8 cellular contexts compared by ENCODE assay signal in genomic region chr14:96204151-96205058, GRCh38. TPM values are rescaled to one million over a fixed set of nuclear protein-coding genes. Genes with fewer than 3 reads are reported as not detected.
A peak's percentile ranks its signal among the peaks of the same experiment; 100 is the strongest.
DNase-seq lines count a peak whose midpoint lies in the region; ATAC-seq and TF ChIP-seq lines count a peak whose summit lies in the region.

TSS of gene BDKRB2 (plus strand) at chr14:96204839. CDS start at chr14:96237108, 32,269 bp downstream.

- H3K4me3 ChIP-seq in heart right ventricle, result peak within 1 kb of the TSS in 9 of 10 donors; percentile 25 to 52 (median 45)
- H3K4me3 ChIP-seq in ovary, result peak within 1 kb of the TSS; percentile 38

- TF ChIP-seq CTCF in heart right ventricle (IDR thresholded peaks at IDR 0.05), result no peak
- TF ChIP-seq CTCF in ovary (IDR thresholded peaks at IDR 0.05), result no peak

- no peak within 1 kb of the TSS for H3K27ac Mint-ChIP-seq in activated CD4-positive, alpha-beta memory T cell treated with anti-CD3 and anti-CD28 coated beads for 36 hours
- no peak within 1 kb of the TSS for H3K27ac Mint-ChIP-seq in activated CD4-positive, alpha-beta memory T cell treated with anti-CD3 and anti-CD28 coated beads, Interleukin-2, amount 10 ng/mL, durations not matched to agents 7 days and 5 days
- no peak within 1 kb of the TSS for H3K27ac Mint-ChIP-seq in activated naive CD8-positive, alpha-beta T cell treated with anti-CD3 and anti-CD28 coated beads, Interleukin-2, amount 50 U/mL, for 24 hours

- no peaks in the 10 kb centered on the region for H3K36me3 Mint-ChIP-seq in activated CD4-positive, alpha-beta memory T cell treated with anti-CD3 and anti-CD28 coated beads for 36 hours
- no peaks in the 10 kb centered on the region for H3K36me3 Mint-ChIP-seq in activated CD4-positive, alpha-beta memory T cell treated with anti-CD3 and anti-CD28 coated beads, Interleukin-2, amount 10 ng/mL, durations not matched to agents 7 days and 5 days (ENCODE audit: low read depth)
- no peaks in the 10 kb centered on the region for H3K36me3 Mint-ChIP-seq in activated naive CD8-positive, alpha-beta T cell treated with anti-CD3 and anti-CD28 coated beads, Interleukin-2, amount 50 U/mL, for 24 hours (ENCODE audit: low read depth)

- peak; percentile 64 for ATAC-seq in activated naive CD8-positive, alpha-beta T cell treated with anti-CD3 and anti-CD28 coated beads, Interleukin-2, amount 50 U/mL, for 24 hours
- ATAC-seq in heart right ventricle (peak; percentile 77 to 96 (median 90)), GM18519 (IDR thresholded peaks at IDR 0.05; ENCODE audit: low FRiP score, unreplicated experiment) (no peak), GM21381 (IDR thresholded peaks at IDR 0.05; ENCODE audit: unreplicated experiment) (no peak)

- H3K9me3 ChIP-seq in heart right ventricle (no peaks in the 10 kb centered on the region), ovary (no peaks in the 10 kb centered on the region)

- H3K4me1 Mint-ChIP-seq in activated CD4-positive, alpha-beta memory T cell treated with anti-CD3 and anti-CD28 coated beads for 36 hours (ENCODE audit: low read depth), result no peaks in the 10 kb centered on the region
- peaks cover 4% of the 10 kb centered on the region for H3K4me1 Mint-ChIP-seq in activated CD4-positive, alpha-beta memory T cell treated with anti-CD3 and anti-CD28 coated beads, Interleukin-2, amount 10 ng/mL, durations not matched to agents 7 days and 5 days
- peaks cover 6% of the 10 kb centered on the region for H3K4me1 Mint-ChIP-seq in activated naive CD8-positive, alpha-beta T cell treated with anti-CD3 and anti-CD28 coated beads, Interleukin-2, amount 50 U/mL, for 24 hours

- H3K27ac ChIP-seq in heart right ventricle (peak within 1 kb of the TSS in 5 of 10 donors; percentile 17 to 56 (median 52)), ovary (peak within 1 kb of the TSS in 1 of 2 donors; percentile 12)

- peaks cover 0 to 14% (median 10%) of the 10 kb centered on the region in 9 donors for H3K4me1 ChIP-seq in heart right ventricle
- peaks cover 11% of the 10 kb centered on the region for H3K4me1 ChIP-seq in ovary (ENCODE audit: insufficient read depth)

- 8 to 11% methylated on average over 41 of the region's 41 CpGs for WGBS in heart right ventricle, 2 donors
- 2 to 10% (median 5%) methylated on average over 34 to 41 of the region's 41 CpGs for WGBS in ovary, 3 donors

- H3K27me3 ChIP-seq in heart right ventricle (peaks cover 0 to 56% (median 43%) of the 10 kb centered on the region in 7 donors), ovary (no peaks in the 10 kb centered on the region)

- H3K36me3 ChIP-seq in heart right ventricle, result no peaks in the 10 kb centered on the region
- no peaks in the 10 kb centered on the region for H3K36me3 ChIP-seq in ovary

- TF ChIP-seq POLR2A in ovary (IDR thresholded peaks at IDR 0.05), result peak; percentile 35

- peak; percentile 30 for DNase-seq in activated CD4-positive, alpha-beta memory T cell treated with anti-CD3 and anti-CD28 coated beads for 36 hours
- DNase-seq in activated CD4-positive, alpha-beta memory T cell treated with anti-CD3 and anti-CD28 coated beads, Interleukin-2, amount 10 ng/mL, durations not matched to agents 7 days and 5 days, result no peak
- DNase-seq in NCI-H2171 treated with DMSO at 0.1 percent for 48 hours (lab: John Stamatoyannopoulos, UW) (peak; percentile 91), heart right ventricle (peak; percentile 24 to 42), ovary (peak; percentile 56 to 69 (median 59))
- DNase-seq in activated naive CD8-positive, alpha-beta T cell treated with anti-CD3 and anti-CD28 coated beads, Interleukin-2, amount 50 U/mL, for 24 hours, result peak; percentile 12

- intact Hi-C loops in activated CD4-positive, alpha-beta memory T cell treated with anti-CD3 and anti-CD28 coated beads for 36 hours (cut with micrococcal nuclease), result no loop called here
- intact Hi-C loops in heart right ventricle (cut with DNase I), result no loop called here
- intact Hi-C loops in ovary (cut with DNase I), result no loop called here

- no peak for TF ChIP-seq EP300 in ovary (IDR thresholded peaks at IDR 0.05)

- no peak within 1 kb of the TSS for H3K4me3 Mint-ChIP-seq in activated CD4-positive, alpha-beta memory T cell treated with anti-CD3 and anti-CD28 coated beads for 36 hours
- no peak within 1 kb of the TSS for H3K4me3 Mint-ChIP-seq in activated CD4-positive, alpha-beta memory T cell treated with anti-CD3 and anti-CD28 coated beads, Interleukin-2, amount 10 ng/mL, durations not matched to agents 7 days and 5 days
- H3K4me3 Mint-ChIP-seq in activated naive CD8-positive, alpha-beta T cell treated with anti-CD3 and anti-CD28 coated beads, Interleukin-2, amount 50 U/mL, for 24 hours, result peak within 1 kb of the TSS; percentile 22

- CTCF ChIA-PET in activated CD4-positive, alpha-beta memory T cell treated with anti-CD3 and anti-CD28 coated beads for 36 hours (lab: Charles Lee), result no interaction called here
- CTCF ChIA-PET in activated CD4-positive, alpha-beta memory T cell treated with anti-CD3 and anti-CD28 coated beads, Interleukin-2, amount 10 ng/mL, durations not matched to agents 7 days and 5 days (lab: Charles Lee), result no interaction called here

- POLR2A ChIA-PET in activated CD4-positive, alpha-beta memory T cell treated with anti-CD3 and anti-CD28 coated beads for 36 hours (lab: Charles Lee), result no interaction called here
- POLR2A ChIA-PET in activated CD4-positive, alpha-beta memory T cell treated with anti-CD3 and anti-CD28 coated beads, Interleukin-2, amount 10 ng/mL, durations not matched to agents 7 days and 5 days (lab: Charles Lee), result no interaction called here

- H3K9me3 Mint-ChIP-seq in activated CD4-positive, alpha-beta memory T cell treated with anti-CD3 and anti-CD28 coated beads for 36 hours, result no peaks in the 10 kb centered on the region
- no peaks in the 10 kb centered on the region for H3K9me3 Mint-ChIP-seq in activated CD4-positive, alpha-beta memory T cell treated with anti-CD3 and anti-CD28 coated beads, Interleukin-2, amount 10 ng/mL, durations not matched to agents 7 days and 5 days
- H3K9me3 Mint-ChIP-seq in activated naive CD8-positive, alpha-beta T cell treated with anti-CD3 and anti-CD28 coated beads, Interleukin-2, amount 50 U/mL, for 24 hours, result no peaks in the 10 kb centered on the region

- H3K27me3 Mint-ChIP-seq in activated CD4-positive, alpha-beta memory T cell treated with anti-CD3 and anti-CD28 coated beads for 36 hours, result peaks cover 28% of the 10 kb centered on the region
- peaks cover 13% of the 10 kb centered on the region for H3K27me3 Mint-ChIP-seq in activated CD4-positive, alpha-beta memory T cell treated with anti-CD3 and anti-CD28 coated beads, Interleukin-2, amount 10 ng/mL, durations not matched to agents 7 days and 5 days
- H3K27me3 Mint-ChIP-seq in activated naive CD8-positive, alpha-beta T cell treated with anti-CD3 and anti-CD28 coated beads, Interleukin-2, amount 50 U/mL, for 24 hours, result peaks cover 32% of the 10 kb centered on the region

RNA-seq across cellular contexts. Expression of gene BDKRB2, which starts in this region (rescaled TPM):
- under 1 TPM in 1 of 2 experiments, not detected in 1; 0.12 TPM for total RNA-seq in activated CD4-positive, alpha-beta memory T cell treated with anti-CD3 and anti-CD28 coated beads for 36 hours
- total RNA-seq in activated CD4-positive, alpha-beta memory T cell treated with anti-CD3 and anti-CD28 coated beads, Interleukin-2, amount 10 ng/mL, durations not matched to agents 7 days and 5 days, result not detected
- 1 to 10 TPM in 3 of 10 donors, under 1 TPM in 7; 0.19 to 3.6 (median 0.64) TPM for total RNA-seq in heart right ventricle
- polyA plus RNA-seq in heart right ventricle, result under 1 TPM; 0.58 to 0.59 TPM
- 1 to 10 TPM in 4 of 7 donors, under 1 TPM in 3; 0.83 to 3.2 (median 1.9) TPM for total RNA-seq in ovary
- polyA plus RNA-seq in ovary, result 1 to 10 TPM in 1 of 2 donors, under 1 TPM in 1; 0.40 to 3.3 TPM

Comparison
In these comparisons a context has a peak if more than half of its experiments do, and no peak if none do; other contexts are left out.
1. Peak in DNase-seq in activated CD4-positive, alpha-beta memory T cell treated with anti-CD3 and anti-CD28 coated beads for 36 hours; RNA of the gene not detected or under 1 TPM.
2. ATAC-seq: peak in activated naive CD8-positive, alpha-beta T cell treated with anti-CD3 and anti-CD28 coated beads, Interleukin-2, amount 50 U/mL, for 24 hours (single experiment) and heart right ventricle (8 of 8); none in GM18519 (single experiment) and GM21381 (single experiment).